19 cellular contexts compared by ENCODE assay signal in the genomic region with DNA sequence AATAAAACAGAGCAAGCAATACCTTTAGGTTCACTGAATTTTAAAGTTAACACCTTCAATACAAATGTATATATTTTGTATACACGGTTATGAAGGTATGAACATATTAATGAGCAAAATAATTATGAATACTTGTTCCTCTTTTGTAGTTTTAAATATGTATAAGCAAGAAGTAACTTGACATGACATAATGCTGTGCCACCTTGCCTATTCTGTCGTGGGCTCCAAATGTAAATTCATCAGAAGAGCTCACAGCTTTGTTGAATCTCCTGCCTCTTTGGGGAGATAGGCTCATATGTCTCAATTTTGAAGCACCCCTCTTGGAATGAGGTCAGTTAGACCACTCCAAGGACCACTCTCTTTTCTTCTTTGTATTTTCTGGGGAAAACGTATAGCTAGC. TPM values are rescaled to one million over a fixed set of nuclear protein-coding genes. Genes with fewer than 3 reads are reported as not detected.
DNase-seq lines count a peak whose midpoint lies in the region; ATAC-seq and TF ChIP-seq lines count a peak whose summit lies in the region.
"Had no signal": no experiment of that assay in that cellular context is flagged by ENCODE, and none has a peak within 500 bp of the region (broad histone marks: within the 10 kb centered on the region; RNA-seq: fewer than 3 reads in every experiment).

No MANE protein-coding gene starts in this region.

- H3K4me2 ChIP-seq in DOHH2 (ENCODE audit: low read length): peak overlapping the region; percentile 20
- H3K4me2 ChIP-seq: A549, BLaER1 had no signal

- H3K4me3 ChIP-seq in DOHH2 (ENCODE audit: low read length): no peak overlapping the region
- H3K4me3 ChIP-seq: A549, BLaER1, GM23248, HAP-1 had no signal

- no peaks in the 10 kb centered on the region for H3K27me3 Mint-ChIP-seq in activated B cell treated with CpG ODN at 0.5 μM for 24 hours
- H3K27me3 Mint-ChIP-seq in memory B cell: no peaks in the 10 kb centered on the region
- H3K27me3 Mint-ChIP-seq: CD4-positive, alpha-beta memory T cell; IgD-negative memory B cell had no signal

- CTCF ChIA-PET in activated B cell treated with CpG ODN at 0.5 μM for 24 hours (lab: Charles Lee): no interaction called here

- peak overlapping the region; percentile 35 for H3K27ac Mint-ChIP-seq in activated B cell treated with CpG ODN at 0.5 μM for 24 hours
- H3K27ac Mint-ChIP-seq in memory B cell: peak overlapping the region; percentile 61
- H3K27ac Mint-ChIP-seq: CD4-positive, alpha-beta memory T cell had no signal

- H3K4me3 Mint-ChIP-seq in activated B cell treated with CpG ODN at 0.5 μM for 24 hours (no peak overlapping the region), memory B cell (no peak overlapping the region)
- H3K4me3 Mint-ChIP-seq: CD14-positive monocyte; CD4-positive, alpha-beta memory T cell had no signal

- POLR2A ChIA-PET in activated B cell treated with CpG ODN at 0.5 μM for 24 hours (lab: Charles Lee): interaction anchor here (1.1 kb wide), 1 partner anchor 17 kb away, joined by 3 read pairs; no protein-coding TSS in a partner anchor

- peaks cover 89% of the 10 kb centered on the region for H3K79me2 ChIP-seq in DOHH2 (ENCODE audit: control insufficient read depth, low read length)

- no peaks in the 10 kb centered on the region for H3K9me2 ChIP-seq in DOHH2 (replicated peaks; ENCODE audit: control insufficient read depth, low read length)

- ATAC-seq in activated B cell treated with CpG ODN at 0.5 μM for 24 hours (ENCODE audit: low read depth) (no peak), memory B cell (ENCODE audit: low read depth) (peak; percentile 66)
- ATAC-seq: A549, HepG2 had no signal

- H3F3A ChIP-seq in DOHH2 (ENCODE audit: control insufficient read depth, insufficient read depth): no peaks in the 10 kb centered on the region

- DNase-seq in activated B cell treated with CpG ODN at 0.5 μM for 24 hours (no peak), memory B cell (ENCODE audit: low spot score in 2 of 2) (no peak), NCI-H2227 (lab: John Stamatoyannopoulos, UW; ENCODE audit: unreplicated experiment) (no peak), SHP77 (lab: John Stamatoyannopoulos, UW) (no peak)
- no peak for DNase-seq in activated CD4-positive, CD25-positive, alpha-beta regulatory T cell treated with anti-CD3 and anti-CD28 coated beads, Interleukin-2, amount 50 U/mL, for 72 hours
- no peak for DNase-seq in central memory CD4-positive, alpha-beta T cell
- DNase-seq: AML-193; CD4-positive, alpha-beta memory T cell; DMS153; DMS79; GF-D8; GM23248 had no signal

- H3K9me3 Mint-ChIP-seq in activated B cell treated with CpG ODN at 0.5 μM for 24 hours: no peaks in the 10 kb centered on the region
- H3K9me3 Mint-ChIP-seq in memory B cell: no peaks in the 10 kb centered on the region
- H3K9me3 Mint-ChIP-seq: CD14-positive monocyte; CD4-positive, alpha-beta memory T cell; IgD-negative memory B cell had no signal

- no peaks in the 10 kb centered on the region for H3K9me3 ChIP-seq in DOHH2 (ENCODE audit: control insufficient read depth, insufficient read depth, low read length)
- H3K9me3 ChIP-seq: A549, BLaER1, HAP-1 had no signal

- H3K27me3 ChIP-seq in DOHH2 (ENCODE audit: control insufficient read depth, low read length): no peaks in the 10 kb centered on the region
- H3K27me3 ChIP-seq: BLaER1 had no signal

- H3K36me3 Mint-ChIP-seq in activated B cell treated with CpG ODN at 0.5 μM for 24 hours (ENCODE audit: low read depth) (peaks cover 1% of the 10 kb centered on the region), memory B cell (peaks cover 2% of the 10 kb centered on the region)
- H3K36me3 Mint-ChIP-seq: CD14-positive monocyte, IgD-negative memory B cell had no signal

- no peaks in the 10 kb centered on the region for H3K36me3 ChIP-seq in DOHH2 (ENCODE audit: control insufficient read depth, low read length)
- H3K36me3 ChIP-seq: HAP-1 had no signal

- intact Hi-C loops in activated B cell treated with CpG ODN at 0.5 μM for 24 hours (cut with micrococcal nuclease): no loop called here

- H3K4me1 ChIP-seq in DOHH2 (ENCODE audit: control insufficient read depth, low read length): peaks cover 54% of the 10 kb centered on the region

- TF ChIP-seq CTCF in DOHH2 (IDR thresholded peaks at IDR 0.05; ENCODE audit: low read depth, low read length, poor library complexity, severe bottlenecking) (no peak), activated B cell treated with CpG ODN at 0.5 μM for 24 hours (IDR thresholded peaks at IDR 0.05) (no peak)

- peaks cover 9% of the 10 kb centered on the region; the same call in 1 of the 2 replicates for H4K20me1 ChIP-seq in DOHH2 (ENCODE audit: control insufficient read depth, insufficient read depth, low read depth, low read length)

- H3K4me1 Mint-ChIP-seq in activated B cell treated with CpG ODN at 0.5 μM for 24 hours (peaks cover 86% of the 10 kb centered on the region), memory B cell (peaks cover 47% of the 10 kb centered on the region)

- H3K27ac ChIP-seq in DOHH2 (ENCODE audit: low read depth, low read length): no peak overlapping the region
- H3K27ac ChIP-seq: BLaER1, GM23248 had no signal

RNA-seq across cellular contexts. Expression of gene LRCH1, which starts 59.3 kb away (rescaled TPM):
- total RNA-seq in activated B cell treated with CpG ODN at 0.5 μM for 24 hours: 44.0 and 46.3 TPM in 2 replicates
